Comparison of ENCODE assay signal across 1 cellular context in the genomic region with DNA sequence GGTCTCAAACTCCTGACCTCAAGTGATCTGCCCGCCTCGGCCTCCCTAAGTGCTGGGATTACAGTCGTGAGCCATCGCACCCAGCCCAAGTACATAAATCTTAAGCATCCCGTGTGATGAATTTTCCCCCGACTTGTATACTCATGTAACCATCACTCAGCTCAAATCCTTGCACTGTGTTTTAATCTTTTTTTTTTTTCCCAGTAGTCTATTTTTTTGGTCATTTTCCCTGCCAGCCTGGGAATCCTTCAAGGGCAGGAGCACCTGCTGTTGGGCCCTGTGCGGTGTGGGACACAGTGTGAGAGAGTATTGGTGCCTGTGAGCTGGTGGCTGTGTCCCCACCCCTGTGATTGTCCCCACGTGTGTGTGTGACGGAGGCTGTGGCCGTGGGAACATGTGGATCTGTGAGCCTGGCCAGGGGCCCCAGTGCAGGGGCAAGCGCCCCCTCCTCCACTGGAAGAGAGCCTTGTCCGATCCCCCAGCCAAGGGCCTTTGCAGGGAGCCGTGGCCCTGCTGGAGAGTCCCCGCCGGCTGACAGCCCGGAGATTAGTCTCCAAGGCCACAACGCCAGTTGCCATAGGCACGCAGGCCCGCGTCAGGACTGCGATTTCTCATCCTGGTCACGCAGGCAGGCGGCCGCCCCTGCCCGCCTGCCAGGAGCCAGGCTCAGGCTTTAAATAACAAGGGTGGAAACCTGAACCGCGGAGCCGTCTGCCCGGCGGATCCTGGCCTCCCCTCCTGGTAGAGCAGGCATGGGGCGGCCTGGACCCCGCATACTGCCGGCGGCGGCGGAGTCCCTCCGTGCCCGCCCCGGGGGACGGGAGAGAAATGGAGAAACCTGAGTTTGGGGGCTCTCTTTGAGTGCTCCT.
TF ChIP-seq lines count a peak whose summit lies in the region.

No MANE protein-coding gene starts in this region.

TF ChIP-seq in Ishikawa, 13 proteins besides CTCF, POLR2A, EP300 and RAD21 (continued from another document):
- TF ChIP-seq, protein P1, sequence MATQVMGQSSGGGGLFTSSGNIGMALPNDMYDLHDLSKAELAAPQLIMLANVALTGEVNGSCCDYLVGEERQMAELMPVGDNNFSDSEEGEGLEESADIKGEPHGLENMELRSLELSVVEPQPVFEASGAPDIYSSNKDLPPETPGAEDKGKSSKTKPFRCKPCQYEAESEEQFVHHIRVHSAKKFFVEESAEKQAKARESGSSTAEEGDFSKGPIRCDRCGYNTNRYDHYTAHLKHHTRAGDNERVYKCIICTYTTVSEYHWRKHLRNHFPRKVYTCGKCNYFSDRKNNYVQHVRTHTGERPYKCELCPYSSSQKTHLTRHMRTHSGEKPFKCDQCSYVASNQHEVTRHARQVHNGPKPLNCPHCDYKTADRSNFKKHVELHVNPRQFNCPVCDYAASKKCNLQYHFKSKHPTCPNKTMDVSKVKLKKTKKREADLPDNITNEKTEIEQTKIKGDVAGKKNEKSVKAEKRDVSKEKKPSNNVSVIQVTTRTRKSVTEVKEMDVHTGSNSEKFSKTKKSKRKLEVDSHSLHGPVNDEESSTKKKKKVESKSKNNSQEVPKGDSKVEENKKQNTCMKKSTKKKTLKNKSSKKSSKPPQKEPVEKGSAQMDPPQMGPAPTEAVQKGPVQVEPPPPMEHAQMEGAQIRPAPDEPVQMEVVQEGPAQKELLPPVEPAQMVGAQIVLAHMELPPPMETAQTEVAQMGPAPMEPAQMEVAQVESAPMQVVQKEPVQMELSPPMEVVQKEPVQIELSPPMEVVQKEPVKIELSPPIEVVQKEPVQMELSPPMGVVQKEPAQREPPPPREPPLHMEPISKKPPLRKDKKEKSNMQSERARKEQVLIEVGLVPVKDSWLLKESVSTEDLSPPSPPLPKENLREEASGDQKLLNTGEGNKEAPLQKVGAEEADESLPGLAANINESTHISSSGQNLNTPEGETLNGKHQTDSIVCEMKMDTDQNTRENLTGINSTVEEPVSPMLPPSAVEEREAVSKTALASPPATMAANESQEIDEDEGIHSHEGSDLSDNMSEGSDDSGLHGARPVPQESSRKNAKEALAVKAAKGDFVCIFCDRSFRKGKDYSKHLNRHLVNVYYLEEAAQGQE (IDR thresholded peaks at IDR 0.05; ENCODE audit: low read depth), result no peak
- TF ChIP-seq, protein P2, sequence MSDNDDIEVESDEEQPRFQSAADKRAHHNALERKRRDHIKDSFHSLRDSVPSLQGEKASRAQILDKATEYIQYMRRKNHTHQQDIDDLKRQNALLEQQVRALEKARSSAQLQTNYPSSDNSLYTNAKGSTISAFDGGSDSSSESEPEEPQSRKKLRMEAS (IDR thresholded peaks at IDR 0.05), result no peak
- TF ChIP-seq TEAD4 (IDR thresholded peaks at IDR 0.05) (peak; percentile 8; the same call in 1 of the 2 replicates), YY1 (IDR thresholded peaks at IDR 0.05; ENCODE audit: low read depth) (0 out of 2 replicates have a peak, but pooled peaks have one; percentile 23)
